In genomic region chr20:34705008-34705382, GRCh38 we compare ENCODE assay signal across 1 cellular context.
TF ChIP-seq lines count a peak whose summit lies in the region.

No MANE protein-coding gene starts in this region.

TF ChIP-seq in GM23338, 12 proteins besides CTCF, POLR2A, EP300 and RAD21 (continued from another document):
- no peak for TF ChIP-seq REST (IDR thresholded peaks at IDR 0.05; ENCODE audit: unreplicated experiment)
- no peak for TF ChIP-seq POLR2AphosphoS5 (IDR thresholded peaks at IDR 0.05; ENCODE audit: low read depth)
- no peak for TF ChIP-seq EZH2 (IDR thresholded peaks at IDR 0.05; ENCODE audit: low read depth, unreplicated experiment)
- no peak for TF ChIP-seq ZNF114 (CRISPR knock-in tag; IDR thresholded peaks at IDR 0.05)
- no peak for TF ChIP-seq JUNB (IDR thresholded peaks at IDR 0.05; ENCODE audit: unreplicated experiment)
- TF ChIP-seq ETS1 (IDR thresholded peaks at IDR 0.05) = no peak
- no peak for TF ChIP-seq ZNF331 (CRISPR knock-in tag; IDR thresholded peaks at IDR 0.05; ENCODE audit: low read depth)
- TF ChIP-seq NANOG (IDR thresholded peaks at IDR 0.05; ENCODE audit: borderline replicate concordance) = no peak
- no peak for TF ChIP-seq CREB1 (CRISPR knock-in tag; IDR thresholded peaks at IDR 0.05; ENCODE audit: low read depth)
